In genomic region chr16:57531635-57532220, GRCh38 we compare ENCODE assay signal across 1 cellular context.
TF ChIP-seq lines count a peak whose summit lies in the region.

No MANE protein-coding gene starts in this region.

TF ChIP-seq in HepG2, 621 proteins besides CTCF, POLR2A, EP300 and RAD21:
- TF ChIP-seq MAX (IDR thresholded peaks at IDR 0.05) (0 out of 2 replicates have a peak, but pooled peaks have one; percentile 13), SNAPC4 (CRISPR knock-in tag; IDR thresholded peaks at IDR 0.05) (no peak), NFIB (CRISPR knock-in tag; IDR thresholded peaks at IDR 0.05; ENCODE audit: borderline replicate concordance) (peak; percentile 66; the same call in 1 of the 2 replicates)
